18 cellular contexts compared by ENCODE assay signal in genomic region chr12:124364543-124364942, GRCh38.
"Had no signal": no experiment of that assay in that cellular context is flagged by ENCODE, and none has a peak within 500 bp of the region (broad histone marks: within the 10 kb centered on the region; RNA-seq: fewer than 3 reads in every experiment).

No MANE protein-coding gene starts in this region.

- H3K4me3 ChIP-seq: esophagus squamous epithelium, heart right ventricle, lower lobe of right lung, tibial artery had no signal

- H3K27ac Mint-ChIP-seq: activated naive CD8-positive, alpha-beta T cell treated with anti-CD3 and anti-CD28 coated beads for 36 hours; activated T-helper 17 cell treated with anti-CD3 and anti-CD28 coated beads, Interleukin-2, amount 50 U/mL, for 72 hours; T-cell; T-helper 2 cell treated with Interferon-gamma antibody and Interleukin-4, amounts not matched to agents 5 μg/mL and 100 μg/mL, for 36 hours had no signal

- H3K27me3 ChIP-seq: esophagus squamous epithelium, heart right ventricle, tibial artery had no signal

- H3K4me3 Mint-ChIP-seq: activated CD8-positive, alpha-beta T cell treated with anti-CD3 and anti-CD28 coated beads, Interleukin-2, amount 10 ng/mL, durations not matched to agents 7 days and 5 days; activated naive CD8-positive, alpha-beta T cell treated with anti-CD3 and anti-CD28 coated beads for 36 hours; activated T-helper 17 cell treated with anti-CD3 and anti-CD28 coated beads, Interleukin-2, amount 50 U/mL, for 72 hours; naive thymus-derived CD8-positive, alpha-beta T cell; T-cell; T-helper 2 cell treated with Interferon-gamma antibody and Interleukin-4, amounts not matched to agents 5 μg/mL and 100 μg/mL, for 36 hours had no signal

- H3K27ac ChIP-seq: lower lobe of right lung, WERI-Rb-1 had no signal

- H3K9me3 ChIP-seq: esophagus squamous epithelium, heart right ventricle, lower lobe of right lung, tibial artery had no signal

- DNase-seq: activated CD4-positive, alpha-beta T cell treated with anti-CD3 and anti-CD28 coated beads, Interleukin-2, amount 50 U/mL, for 1 hour; activated CD4-positive, CD25-positive, alpha-beta regulatory T cell treated with anti-CD3 and anti-CD28 coated beads, Interleukin-2, amount 50 U/mL, for 72 hours; activated CD8-positive, alpha-beta T cell treated with anti-CD3 and anti-CD28 coated beads, Interleukin-2, amount 10 ng/mL, durations not matched to agents 7 days and 5 days; activated naive CD8-positive, alpha-beta T cell treated with anti-CD3 and anti-CD28 coated beads for 36 hours; esophagus squamous epithelium; heart right ventricle; islet precursor cell; left colon; lower lobe of right lung; naive thymus-derived CD8-positive, alpha-beta T cell; stimulated activated CD4-positive, alpha-beta T cell treated with anti-CD3 and anti-CD28 coated beads, Interleukin-4, amount 100 ng/mL, for 24 hours; stimulated activated naive CD4-positive, alpha-beta T cell treated with Interleukin-2 at 50 U/mL for 16 hours; T-cell; tibial artery; WERI-Rb-1 had no signal

- H3K9me3 Mint-ChIP-seq: activated naive CD8-positive, alpha-beta T cell treated with anti-CD3 and anti-CD28 coated beads for 36 hours; activated T-helper 17 cell treated with anti-CD3 and anti-CD28 coated beads, Interleukin-2, amount 50 U/mL, for 72 hours; naive thymus-derived CD8-positive, alpha-beta T cell; T-cell; T-helper 2 cell treated with Interferon-gamma antibody and Interleukin-4, amounts not matched to agents 5 μg/mL and 100 μg/mL, for 36 hours had no signal

- H3K27me3 Mint-ChIP-seq: activated naive CD8-positive, alpha-beta T cell treated with anti-CD3 and anti-CD28 coated beads for 36 hours; activated T-helper 17 cell treated with anti-CD3 and anti-CD28 coated beads, Interleukin-2, amount 50 U/mL, for 72 hours; naive thymus-derived CD8-positive, alpha-beta T cell; progenitor cell of endocrine pancreas; T-cell had no signal

- ATAC-seq: activated CD8-positive, alpha-beta T cell treated with anti-CD3 and anti-CD28 coated beads, Interleukin-2, amount 10 ng/mL, durations not matched to agents 7 days and 5 days; activated T-helper 17 cell treated with anti-CD3 and anti-CD28 coated beads, Interleukin-2, amount 50 U/mL, for 72 hours; heart right ventricle; left colon; lower lobe of right lung; naive thymus-derived CD8-positive, alpha-beta T cell; T-cell had no signal
